12 cellular contexts compared by ENCODE assay signal in the genomic region with DNA sequence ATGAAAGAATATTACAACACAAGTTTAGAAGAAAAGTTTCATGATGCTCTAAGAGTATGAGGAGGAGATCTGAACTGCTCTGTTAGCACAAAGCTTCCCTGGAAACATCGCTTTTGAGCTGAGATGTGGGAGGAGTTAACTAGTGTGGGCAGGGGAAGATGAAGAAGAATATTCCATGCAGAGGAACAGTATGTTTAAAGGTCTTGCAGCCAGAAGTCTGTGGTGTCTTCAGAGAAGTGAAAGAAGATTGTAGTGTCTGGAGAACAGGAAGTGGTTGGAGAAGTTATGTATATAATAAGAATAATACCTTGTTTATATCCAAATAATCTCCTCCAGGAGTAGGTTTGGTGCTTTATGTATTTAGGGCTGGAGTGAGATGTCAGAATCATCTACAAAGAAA.
"Had no signal": no experiment of that assay in that cellular context is flagged by ENCODE, and none has a peak within 500 bp of the region (broad histone marks: within the 10 kb centered on the region; RNA-seq: fewer than 3 reads in every experiment).

No MANE protein-coding gene starts in this region.

- H3K36me3 Mint-ChIP-seq: immature natural killer cell had no signal

- H3K36me3 ChIP-seq: brain microvascular endothelial cell, uterus had no signal

- H3K27me3 Mint-ChIP-seq: activated naive CD4-positive, alpha-beta T cell treated with anti-CD3 and anti-CD28 coated beads, Interleukin-2, amount 50 U/mL, for 24 hours had no signal

- H3K27ac ChIP-seq: brain microvascular endothelial cell, uterus had no signal

- H3K4me1 Mint-ChIP-seq: immature natural killer cell, nephron progenitor cell had no signal

- H3K4me1 ChIP-seq: uterus had no signal

- H3K27me3 ChIP-seq: brain microvascular endothelial cell, uterus had no signal

- DNase-seq: activated CD4-positive, alpha-beta T cell treated with anti-CD3 and anti-CD28 coated beads for 48 hours; brain microvascular endothelial cell; cerebellar nuclear complex; glutamatergic neuron; immature natural killer cell; left colon; nephron progenitor cell; stimulated activated CD4-positive, alpha-beta T cell treated with anti-CD3 and anti-CD28 coated beads, Interleukin-4, amount 100 ng/mL, for 24 hours; SW 1271; T-helper 9 cell; uterus had no signal

- H3K9me3 Mint-ChIP-seq: activated naive CD4-positive, alpha-beta T cell treated with anti-CD3 and anti-CD28 coated beads, Interleukin-2, amount 50 U/mL, for 24 hours; immature natural killer cell; nephron progenitor cell had no signal

- H3K9me3 ChIP-seq: uterus had no signal

- H3K4me3 ChIP-seq: uterus had no signal

- ATAC-seq: left colon had no signal

- H3K27ac Mint-ChIP-seq: activated naive CD4-positive, alpha-beta T cell treated with anti-CD3 and anti-CD28 coated beads, Interleukin-2, amount 50 U/mL, for 24 hours; immature natural killer cell; nephron progenitor cell had no signal

- H3K4me3 Mint-ChIP-seq: activated naive CD4-positive, alpha-beta T cell treated with anti-CD3 and anti-CD28 coated beads, Interleukin-2, amount 50 U/mL, for 24 hours; immature natural killer cell; nephron progenitor cell had no signal
